In genomic region chr4:182448281-182449151, GRCh38 we compare ENCODE assay signal across 8 cellular contexts.
DNase-seq lines count a peak whose midpoint lies in the region; ATAC-seq, FAIRE-seq and TF ChIP-seq lines count a peak whose summit lies in the region.

No MANE protein-coding gene starts in this region.

- 0 to 1% (median 1%) methylated on average over 54 to 113 of the region's 113 CpGs for WGBS in stomach, 5 donors

- peaks cover 0 to 10% (median 0%) of the 10 kb centered on the region in 7 donors for H3K9me3 Mint-ChIP-seq in naive B cell

- H3K36me3 Mint-ChIP-seq in naive B cell, result peaks cover 0 to 9% of the 10 kb centered on the region in 2 donors

- TF ChIP-seq POLR2A in stomach (IDR thresholded peaks at IDR 0.05), result no peak

- H3K27me3 Mint-ChIP-seq in naive B cell, result peaks cover 49 to 74% (median 52%) of the 10 kb centered on the region in 3 donors

- FAIRE-seq in GM19239 (lab: Jason Lieb, UNC), result no peak

- DNase-seq in AG09319 (ENCODE audit: extremely low read depth, low read depth) (peak; percentile 66), GM19239 (ENCODE audit: insufficient read length, low spot score) (peak; percentile 64), NCI-H526 (lab: John Stamatoyannopoulos, UW) (peak; percentile 59 to 90), activated gamma-delta T cell (lab: John Stamatoyannopoulos, UW) (peak; percentile 7), fibroblast of the aortic adventitia (ENCODE audit: low read depth) (peak; percentile 80), naive B cell (peak; percentile 9), stomach (peak; percentile 89)

- H3K36me3 ChIP-seq in stomach, result no peaks in the 10 kb centered on the region

- H3K27ac ChIP-seq in stomach, result peak overlapping the region in 3 of 5 donors; percentile 14 to 83 (median 35)

- peaks cover 16 to 24% (median 21%) of the 10 kb centered on the region in 4 donors for H3K4me1 ChIP-seq in stomach

- TF ChIP-seq CTCF in AG09319 (IDR thresholded peaks at IDR 0.05; ENCODE audit: low read depth, low read length), result no peak
- no peak for TF ChIP-seq CTCF in fibroblast of the aortic adventitia (IDR thresholded peaks at IDR 0.05; ENCODE audit: insufficient read depth, low read length)
- TF ChIP-seq CTCF in stomach (IDR thresholded peaks at IDR 0.05), result no peak

- intact Hi-C loops in stomach (cut with DNase I; ENCODE audit: low total_unique reads), result no loop called here

- no peaks in the 10 kb centered on the region for H3K9me3 ChIP-seq in stomach

- peaks cover 0 to 76% (median 54%) of the 10 kb centered on the region in 3 donors for H3K27me3 ChIP-seq in stomach

- ATAC-seq in HG03342 (IDR thresholded peaks at IDR 0.05; ENCODE audit: unreplicated experiment) (peak; percentile 92), naive B cell (ENCODE audit: low read depth in 2 of 2) (peak; percentile 77 to 81)

- H3K27ac Mint-ChIP-seq in naive B cell, result no peak overlapping the region

- peak overlapping the region; percentile 73 for H3K4me3 ChIP-seq in fibroblast of the aortic adventitia (ENCODE audit: low read depth, low read length)
- H3K4me3 ChIP-seq in stomach, result peak overlapping the region; percentile 60 to 68 (median 64)

- H3K4me3 Mint-ChIP-seq in naive B cell, result peak overlapping the region; percentile 60 to 88 (median 73)

- peaks cover 3 to 25% (median 11%) of the 10 kb centered on the region in 3 donors for H3K4me1 Mint-ChIP-seq in naive B cell

- TF ChIP-seq EP300 in stomach (IDR thresholded peaks at IDR 0.05), result no peak

Comparison
In these comparisons a context has a peak if more than half of its experiments do, and no peak if none do; other contexts are left out.
1. Peak in every context shown above with its lines: DNase-seq, ATAC-seq, H3K4me3 ChIP-seq and H3K27ac ChIP-seq.
2. DNase-seq: peak in every context shown above with its lines; median percentile 89 in stomach; 80 in fibroblast of the aortic adventitia; 74 in NCI-H526; 66 in AG09319; 64 in GM19239; 9 in naive B cell; 7 in activated gamma-delta T cell.